In the genomic region with DNA sequence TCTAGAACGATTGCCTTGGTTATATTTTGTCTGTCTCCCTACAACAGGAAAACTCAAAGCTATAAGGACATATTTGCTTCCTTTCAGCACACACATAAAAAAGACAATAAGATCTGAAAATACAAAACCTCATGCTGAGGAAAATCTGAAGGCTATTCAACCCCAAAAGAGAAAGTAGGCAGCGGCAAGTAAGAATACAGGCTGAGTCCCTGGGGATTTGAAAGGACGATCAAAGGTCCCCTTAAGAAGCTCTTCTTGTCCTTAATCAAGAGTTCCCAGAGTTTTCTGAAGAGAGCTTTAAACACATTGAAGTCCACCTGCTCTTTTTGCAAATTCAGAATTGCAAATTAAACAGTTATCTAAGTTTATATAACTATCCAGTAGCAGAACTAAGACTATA, we compare ENCODE assay signal across 27 cellular contexts. TPM values are rescaled to one million over a fixed set of nuclear protein-coding genes. Genes with fewer than 3 reads are reported as not detected.
"Had no signal": no experiment of that assay in that cellular context is flagged by ENCODE, and none has a peak within 500 bp of the region (broad histone marks: within the 10 kb centered on the region; RNA-seq: fewer than 3 reads in every experiment).

No MANE protein-coding gene starts in this region.

- H3K4me3 ChIP-seq: colonic mucosa, esophagus squamous epithelium, left ventricle myocardium inferior had no signal

- H3K36me3 Mint-ChIP-seq: activated naive CD8-positive, alpha-beta T cell; memory B cell; natural killer cell had no signal

- H3K9me3 ChIP-seq: colonic mucosa, esophagus squamous epithelium, left ventricle myocardium inferior had no signal

- H3K27ac ChIP-seq: colonic mucosa, esophagus squamous epithelium, left ventricle myocardium inferior had no signal

- H3K27ac Mint-ChIP-seq: activated B cell treated with CpG ODN at 0.5 μM for 24 hours; activated CD4-positive, alpha-beta T cell treated with anti-CD3 and anti-CD28 coated beads, Interleukin-2, amount 10 ng/mL, durations not matched to agents 7 days and 5 days; activated naive CD8-positive, alpha-beta T cell; memory B cell; natural killer cell; stimulated activated naive CD8-positive, alpha-beta T cell treated with anti-CD3 and anti-CD28 coated beads, Interleukin-15, amount 100 ng/mL, for 72 hours; T-helper 1 cell treated with Interleukin-12 subunit alpha and Interleukin-12 subunit beta and Interleukin-4 antibody, amounts not matched to agents 30 μg/mL and 1 μg/mL, for 36 hours had no signal

- H3K27me3 Mint-ChIP-seq: stimulated activated naive CD8-positive, alpha-beta T cell treated with anti-CD3 and anti-CD28 coated beads, Interleukin-15, amount 100 ng/mL, for 72 hours had no signal

- H3K4me3 Mint-ChIP-seq: activated B cell treated with CpG ODN at 0.5 μM for 24 hours; activated CD4-positive, alpha-beta T cell treated with anti-CD3 and anti-CD28 coated beads, Interleukin-2, amount 10 ng/mL, durations not matched to agents 7 days and 5 days; activated naive CD8-positive, alpha-beta T cell; natural killer cell; stimulated activated naive CD8-positive, alpha-beta T cell treated with anti-CD3 and anti-CD28 coated beads, Interleukin-15, amount 100 ng/mL, for 72 hours; T-helper 1 cell treated with Interleukin-12 subunit alpha and Interleukin-12 subunit beta and Interleukin-4 antibody, amounts not matched to agents 30 μg/mL and 1 μg/mL, for 36 hours had no signal

- H3K9me3 Mint-ChIP-seq: activated CD4-positive, alpha-beta T cell treated with anti-CD3 and anti-CD28 coated beads, Interleukin-2, amount 10 ng/mL, durations not matched to agents 7 days and 5 days; natural killer cell; stimulated activated naive CD8-positive, alpha-beta T cell treated with anti-CD3 and anti-CD28 coated beads, Interleukin-15, amount 100 ng/mL, for 72 hours; T-helper 1 cell treated with Interleukin-12 subunit alpha and Interleukin-12 subunit beta and Interleukin-4 antibody, amounts not matched to agents 30 μg/mL and 1 μg/mL, for 36 hours had no signal

- DNase-seq: activated B cell treated with CpG ODN at 0.5 μM for 24 hours; activated CD4-positive, alpha-beta T cell treated with anti-CD3 and anti-CD28 coated beads, Interleukin-2, amount 10 ng/mL, durations not matched to agents 7 days and 5 days; activated CD8-positive, alpha-beta memory T cell treated with anti-CD3 and anti-CD28 coated beads for 24 hours; activated gamma-delta T cell treated with Interleukin-2 at 50 U/mL for 16 hours; amniotic stem cell; caudate nucleus; colonic mucosa; effector CD8-positive, alpha-beta T cell; esophagus squamous epithelium; glutamatergic neuron; hypothalamus; left ventricle myocardium inferior; natural killer cell; nucleus accumbens; posterior cingulate gyrus; stimulated activated CD4-positive, alpha-beta T cell treated with anti-CD3 and anti-CD28 coated beads, Interleukin-15, amount 100 ng/mL, for 24 hours; stimulated activated CD4-positive, alpha-beta T cell treated with anti-CD3 and anti-CD28 coated beads, Interleukin-4, amount 100 ng/mL, for 1 hour; stimulated activated naive CD8-positive, alpha-beta T cell treated with anti-CD3 and anti-CD28 coated beads, Interleukin-15, amount 100 ng/mL, for 72 hours had no signal

- H3K27me3 ChIP-seq: colonic mucosa, esophagus squamous epithelium had no signal

- H3K36me3 ChIP-seq: colonic mucosa, esophagus squamous epithelium, left ventricle myocardium inferior had no signal

- H3K4me1 ChIP-seq: colonic mucosa, esophagus squamous epithelium, left ventricle myocardium inferior had no signal

- H3K4me1 Mint-ChIP-seq: activated B cell treated with CpG ODN at 0.5 μM for 24 hours; activated CD4-positive, alpha-beta T cell treated with anti-CD3 and anti-CD28 coated beads, Interleukin-2, amount 10 ng/mL, durations not matched to agents 7 days and 5 days; natural killer cell; stimulated activated naive CD8-positive, alpha-beta T cell treated with anti-CD3 and anti-CD28 coated beads, Interleukin-15, amount 100 ng/mL, for 72 hours had no signal

- ATAC-seq: natural killer cell; stimulated activated naive CD8-positive, alpha-beta T cell treated with anti-CD3 and anti-CD28 coated beads, Interleukin-15, amount 100 ng/mL, for 72 hours had no signal

RNA-seq across cellular contexts. Expression of gene OR2K2, which starts 53.3 kb away (rescaled TPM):
- total RNA-seq: activated B cell treated with CpG ODN at 0.5 μM for 24 hours; activated CD4-positive, alpha-beta T cell treated with anti-CD3 and anti-CD28 coated beads, Interleukin-2, amount 10 ng/mL, durations not matched to agents 7 days and 5 days; colonic mucosa; endothelial cell of umbilical vein; esophagus squamous epithelium; fibroblast of villous mesenchyme; left ventricle myocardium inferior; mucosa of gallbladder; natural killer cell; skeletal muscle tissue; urinary bladder had no signal
- polyA plus RNA-seq: endothelial cell of umbilical vein, thymus, urinary bladder had no signal
